Comparison of ENCODE assay signal across 24 cellular contexts in genomic region chr12:121472150-121472905, GRCh38.
"Had no signal": no experiment of that assay in that cellular context is flagged by ENCODE, and none has a peak within 500 bp of the region (broad histone marks: within the 10 kb centered on the region; RNA-seq: fewer than 3 reads in every experiment).

No MANE protein-coding gene starts in this region.

- H3K9ac ChIP-seq: parathyroid adenoma had no signal

- H3K4me1 ChIP-seq: parathyroid adenoma had no signal

- H3K27ac ChIP-seq: epithelial cell of prostate, lower lobe of right lung, neutrophil, parathyroid adenoma, spleen, thoracic aorta, upper lobe of right lung had no signal

- H2AFZ ChIP-seq: parathyroid adenoma had no signal

- H3K4me3 ChIP-seq: dorsolateral prefrontal cortex, lower lobe of right lung, spleen, thoracic aorta, upper lobe of right lung had no signal

- H3K36me3 ChIP-seq: lower lobe of right lung, neutrophil, spleen, thoracic aorta, upper lobe of right lung had no signal

- H3K9me3 ChIP-seq: lower lobe of right lung, neutrophil, spleen, thoracic aorta, upper lobe of right lung had no signal

- H3K27me3 ChIP-seq: dorsolateral prefrontal cortex, spleen, upper lobe of right lung had no signal

- ATAC-seq: activated CD8-positive, alpha-beta memory T cell treated with anti-CD3 and anti-CD28 coated beads, Interleukin-2, amount 10 ng/mL, durations not matched to agents 7 days and 5 days; left colon; lower lobe of right lung; natural killer cell treated with Interleukin-12 subunit alpha and Interleukin-12 subunit beta and Interleukin-15 and Interleukin-18, amount 100 ng/mL, for 72 hours; stimulated activated naive B cell treated with anti-CD40 and anti-IgM and Interleukin-4, amounts not matched to agents 10 μg/mL and 1 μg/mL and 100 μg/mL, for 72 hours; upper lobe of right lung had no signal

- DNase-seq: activated CD4-positive, alpha-beta memory T cell treated with anti-CD3 and anti-CD28 coated beads, Interleukin-2, amount 10 ng/mL, durations not matched to agents 7 days and 5 days; activated CD4-positive, alpha-beta T cell treated with anti-CD3 and anti-CD28 coated beads for 48 hours; activated CD4-positive, CD25-positive, alpha-beta regulatory T cell; activated CD8-positive, alpha-beta memory T cell treated with anti-CD3 and anti-CD28 coated beads, Interleukin-2, amount 10 ng/mL, durations not matched to agents 7 days and 5 days; activated naive CD4-positive, alpha-beta T cell; activated naive CD8-positive, alpha-beta T cell treated with anti-CD3 and anti-CD28 coated beads for 36 hours; amygdala; caudate nucleus; dorsolateral prefrontal cortex; endodermal cell; foreskin fibroblast; hippocampal formation; left colon; lower lobe of right lung; spleen; stimulated activated CD4-positive, alpha-beta T cell treated with anti-CD3 and anti-CD28 coated beads, Interleukin-4, amount 100 ng/mL, for 4 hours; stimulated activated naive B cell treated with anti-CD40 and anti-IgM and Interleukin-4, amounts not matched to agents 10 μg/mL and 1 μg/mL and 100 μg/mL, for 72 hours; T1000; upper lobe of right lung had no signal
